8 cellular contexts compared by ENCODE assay signal in the genomic region with DNA sequence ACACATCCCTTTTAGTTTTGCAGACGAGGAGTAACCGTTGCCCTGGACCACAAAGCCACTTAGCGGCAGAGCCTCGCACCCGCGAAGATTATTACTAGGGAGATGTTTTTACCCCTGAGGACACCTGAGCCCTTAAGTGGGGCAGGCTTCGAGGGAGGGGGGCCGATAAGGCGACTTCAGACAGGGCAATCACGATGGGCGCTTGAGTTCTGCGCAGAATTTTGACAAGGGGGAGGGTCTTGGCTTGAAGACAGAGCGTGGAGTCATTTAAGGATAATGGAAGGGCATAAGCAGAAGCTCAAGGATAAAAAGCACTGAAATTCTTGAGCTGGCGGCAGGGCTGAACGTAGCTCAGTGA. TPM values are rescaled to one million over a fixed set of nuclear protein-coding genes. Genes with fewer than 3 reads are reported as not detected.
DNase-seq lines count a peak whose midpoint lies in the region; ATAC-seq and TF ChIP-seq lines count a peak whose summit lies in the region.

No MANE protein-coding gene starts in this region.

- no peaks in the 10 kb centered on the region for H3K9me3 ChIP-seq in cardiac muscle cell (ENCODE audit: low read depth)

- H3K9ac ChIP-seq in rectal smooth muscle tissue (ENCODE audit: low read length): peak overlapping the region; percentile 68

- H3K36me3 Mint-ChIP-seq in activated naive CD4-positive, alpha-beta T cell treated with anti-CD3 and anti-CD28 coated beads for 36 hours (ENCODE audit: low read depth): peaks cover 7% of the 10 kb centered on the region

- peaks cover 4% of the 10 kb centered on the region for H3K4me1 ChIP-seq in cardiac muscle cell (ENCODE audit: low read depth)
- H3K4me1 ChIP-seq in rectal smooth muscle tissue (ENCODE audit: control insufficient read depth, insufficient read depth, low read length): no peaks in the 10 kb centered on the region

- H3K36me3 ChIP-seq in cardiac muscle cell: no peaks in the 10 kb centered on the region
- no peaks in the 10 kb centered on the region for H3K36me3 ChIP-seq in rectal smooth muscle tissue (ENCODE audit: control insufficient read depth, insufficient read depth, low read length)

- CTCF ChIA-PET in activated naive CD4-positive, alpha-beta T cell treated with anti-CD3 and anti-CD28 coated beads for 36 hours (lab: Charles Lee): interaction anchor here (1.0 to 1.6 kb wide), 3 partner anchors 55 to 1750 kb away, joined by 3 to 8 read pairs (median 4); no protein-coding TSS in a partner anchor

- H3K27me3 ChIP-seq in cardiac muscle cell (no peaks in the 10 kb centered on the region), rectal smooth muscle tissue (ENCODE audit: control insufficient read depth, insufficient read depth, low read length) (no peaks in the 10 kb centered on the region)

- intact Hi-C loops in activated naive CD4-positive, alpha-beta T cell treated with anti-CD3 and anti-CD28 coated beads for 36 hours (cut with micrococcal nuclease): loop anchor here (1.0 to 10.0 kb wide), 9 partner anchors 57 to 1748 kb away; partner anchors contain the start of genes BCKDHB, ELOVL4, HMGN3 and PHIP

- H3K4me1 Mint-ChIP-seq in activated naive CD4-positive, alpha-beta T cell treated with anti-CD3 and anti-CD28 coated beads for 36 hours (ENCODE audit: low read depth): peaks cover 16% of the 10 kb centered on the region

- H3K4me3 ChIP-seq in cardiac muscle cell: peak overlapping the region; percentile 90
- H3K4me3 ChIP-seq in rectal smooth muscle tissue (ENCODE audit: low read length): peak overlapping the region; percentile 93

- no peak for TF ChIP-seq CTCF in cardiac muscle cell (IDR thresholded peaks at IDR 0.05; ENCODE audit: low read depth, low read length)

- DNase-seq in DMS 273 (lab: John Stamatoyannopoulos, UW; ENCODE audit: unreplicated experiment) (peak; percentile 79), DMS 273 treated with DMSO at 0.1 percent for 48 hours (lab: John Stamatoyannopoulos, UW) (no peak), NCI-H345 (lab: John Stamatoyannopoulos, UW) (peak; percentile 55), cardiac muscle cell (ENCODE audit: low read depth in 1 of 2, low spot score in 1 of 2) (no peak)
- peak; percentile 39 for DNase-seq in activated naive CD4-positive, alpha-beta T cell treated with anti-CD3 and anti-CD28 coated beads for 36 hours

- ATAC-seq in HG02623 (IDR thresholded peaks at IDR 0.05; ENCODE audit: unreplicated experiment) (peak; percentile 7), HG02759 (IDR thresholded peaks at IDR 0.05; ENCODE audit: unreplicated experiment) (no peak)

- no peaks in the 10 kb centered on the region for H3K9me3 Mint-ChIP-seq in activated naive CD4-positive, alpha-beta T cell treated with anti-CD3 and anti-CD28 coated beads for 36 hours

- H3K27ac Mint-ChIP-seq in activated naive CD4-positive, alpha-beta T cell treated with anti-CD3 and anti-CD28 coated beads for 36 hours: peak overlapping the region; percentile 87

- H3K4me3 Mint-ChIP-seq in activated naive CD4-positive, alpha-beta T cell treated with anti-CD3 and anti-CD28 coated beads for 36 hours: peak overlapping the region; percentile 95

- peaks cover 1% of the 10 kb centered on the region for H3K27me3 Mint-ChIP-seq in activated naive CD4-positive, alpha-beta T cell treated with anti-CD3 and anti-CD28 coated beads for 36 hours (ENCODE audit: low read depth)

- H3K27ac ChIP-seq in cardiac muscle cell: peak overlapping the region; percentile 86
- peak overlapping the region; percentile 83 for H3K27ac ChIP-seq in rectal smooth muscle tissue (ENCODE audit: low read depth, low read length)

RNA-seq across cellular contexts. Expression of gene TTK, which starts 0.6 kb away (rescaled TPM):
- 10 to 100 TPM; 45.9 to 51.1 TPM for total RNA-seq in activated naive CD4-positive, alpha-beta T cell treated with anti-CD3 and anti-CD28 coated beads for 36 hours
- total RNA-seq in cardiac muscle cell: 4.5 and 45.2 TPM in 2 replicates
- 3.7 and 27.7 TPM in 2 replicates for polyA plus RNA-seq in cardiac muscle cell

RNA-seq across cellular contexts. Expression of gene ELOVL4, which starts 56.5 kb away (rescaled TPM):
- total RNA-seq in activated naive CD4-positive, alpha-beta T cell treated with anti-CD3 and anti-CD28 coated beads for 36 hours: under 1 TPM; 0.33 to 0.54 TPM
- total RNA-seq in cardiac muscle cell: 3.9 and 6.9 TPM in 2 replicates
- 12.2 and 12.9 TPM in 2 replicates for polyA plus RNA-seq in cardiac muscle cell

Comparison
In these comparisons a context has a peak if more than half of its experiments do, and no peak if none do; other contexts are left out.
1. DNase-seq: peak in DMS 273 (single experiment), NCI-H345 (single experiment) and activated naive CD4-positive, alpha-beta T cell treated with anti-CD3 and anti-CD28 coated beads for 36 hours (single experiment); none in DMS 273 treated with DMSO at 0.1 percent for 48 hours (single experiment) and cardiac muscle cell (0 of 2).